In genomic region chr15:34360298-34360697, GRCh38 we compare ENCODE assay signal across 18 cellular contexts. TPM values are rescaled to one million over a fixed set of nuclear protein-coding genes. Genes with fewer than 3 reads are reported as not detected.
DNase-seq lines count a peak whose midpoint lies in the region; ATAC-seq and TF ChIP-seq lines count a peak whose summit lies in the region.
"Had no signal": no experiment of that assay in that cellular context is flagged by ENCODE, and none has a peak within 500 bp of the region (broad histone marks: within the 10 kb centered on the region; RNA-seq: fewer than 3 reads in every experiment).

No MANE protein-coding gene starts in this region.

- peak overlapping the region in 2 of 3 experiments; percentile 63 to 72; a peak in 2 of 7 replicates for H3K27ac Mint-ChIP-seq in H9
- no peak overlapping the region for H3K27ac Mint-ChIP-seq in progenitor cell of endocrine pancreas
- no peak overlapping the region for H3K27ac Mint-ChIP-seq in CD4-positive, alpha-beta T cell
- no peak overlapping the region for H3K27ac Mint-ChIP-seq in activated T-cell treated with anti-CD3 and anti-CD28 coated beads, Interleukin-2, amount 50 U/mL, for 24 hours
- H3K27ac Mint-ChIP-seq: activated T-helper 1 cell treated with anti-CD3 and anti-CD28 coated beads, Interleukin-12 subunit alpha, Interleukin-12 subunit beta, Interleukin-2, Interleukin-4 antibody, amounts not matched to agents 30 ng/mL and 10 ng/mL and 1 ng/mL, durations not matched to agents 14 hours and 24 hours and 36 hours; immature natural killer cell had no signal

- H2AK5ac ChIP-seq in H9 (ENCODE audit: insufficient read length, low read length) = no peak overlapping the region

- peaks cover 5% of the 10 kb centered on the region for H3K79me1 ChIP-seq in H9 (ENCODE audit: insufficient read depth, low read depth, low read length, poor library complexity, severe bottlenecking)

- H2BK20ac ChIP-seq in H9 (ENCODE audit: low read depth, low read length, poor library complexity, severe bottlenecking) = no peak overlapping the region

- no peak overlapping the region for H3K18ac ChIP-seq in H9 (ENCODE audit: insufficient read length, low read depth, low read length)

- CTCF ChIA-PET in CD4-positive, alpha-beta T cell (lab: Charles Lee) = interaction anchor here (0.7 to 1.6 kb wide), 2 partner anchors 8 to 17 kb away, joined by 3 to 4 read pairs; partner anchors contain the start of genes NOP10 and NUTM1

- H4K20me1 ChIP-seq in H9 (ENCODE audit: control insufficient read depth, insufficient read depth, insufficient read length) = no peaks in the 10 kb centered on the region

- no peak overlapping the region for H3K23ac ChIP-seq in H9 (ENCODE audit: insufficient read length, low read depth, low read length)

- no peak overlapping the region for H3K14ac ChIP-seq in H9 (ENCODE audit: insufficient read depth, low read length)

- no peak overlapping the region for H4K8ac ChIP-seq in H9 (replicated peaks; ENCODE audit: insufficient read length, low read depth, low read length)

- H3K4me3 Mint-ChIP-seq in H9 (no peak overlapping the region), progenitor cell of endocrine pancreas (ENCODE audit: low read depth) (no peak overlapping the region)
- H3K4me3 Mint-ChIP-seq in CD4-positive, alpha-beta T cell = no peak overlapping the region
- no peak overlapping the region for H3K4me3 Mint-ChIP-seq in activated T-cell treated with anti-CD3 and anti-CD28 coated beads, Interleukin-2, amount 50 U/mL, for 24 hours
- H3K4me3 Mint-ChIP-seq: activated T-helper 1 cell treated with anti-CD3 and anti-CD28 coated beads, Interleukin-12 subunit alpha, Interleukin-12 subunit beta, Interleukin-2, Interleukin-4 antibody, amounts not matched to agents 30 ng/mL and 10 ng/mL and 1 ng/mL, durations not matched to agents 14 hours and 24 hours and 36 hours; immature natural killer cell had no signal

- H2BK5ac ChIP-seq in H9 (ENCODE audit: insufficient read length, low read length) = no peak overlapping the region

- H3K4me3 ChIP-seq in colonic mucosa = no peak overlapping the region
- H3K4me3 ChIP-seq in aorta (ENCODE audit: low read length in 2 of 2) = no peak overlapping the region
- H3K4me3 ChIP-seq: uterus had no signal

- no peaks in the 10 kb centered on the region for H3K9me3 ChIP-seq in H9 (ENCODE audit: control insufficient read depth, low read depth, low read length)
- H3K9me3 ChIP-seq in colonic mucosa = no peaks in the 10 kb centered on the region
- H3K9me3 ChIP-seq in aorta (ENCODE audit: control insufficient read depth, low read length) = no peaks in the 10 kb centered on the region
- no peaks in the 10 kb centered on the region for H3K9me3 ChIP-seq in CD4-positive, alpha-beta T cell (ENCODE audit: control insufficient read depth, low read length)
- H3K9me3 ChIP-seq: uterus had no signal

- no CpG with 5 or more reads among the region's 1 CpG for WGBS in H9 (ENCODE audit: extremely low coverage, insufficient read length, low lambda C conversion rate)
- 86 to 90% methylated on average over 1 of the region's 1 CpG for WGBS in aorta, 2 donors

- H3K9ac ChIP-seq in H9 (ENCODE audit: extremely low read depth, insufficient read length, low read length) (no peak overlapping the region), colonic mucosa (ENCODE audit: low read depth in 2 of 2, low read length in 2 of 2) (no peak overlapping the region)

- no peak overlapping the region for H4K91ac ChIP-seq in H9 (ENCODE audit: insufficient read length, low read depth, low read length)

- DNase-seq in AG08395 (ENCODE audit: low spot score) (peak; percentile 14), H9 (no peak), colonic mucosa (no peak), myocyte (ENCODE audit: low read depth) (peak; percentile 63), progenitor cell of endocrine pancreas (ENCODE audit: low spot score, unreplicated experiment) (no peak), aorta (no peak)
- no peak for DNase-seq in CD4-positive, alpha-beta T cell
- DNase-seq in activated T-cell treated with anti-CD3 and anti-CD28 coated beads, Interleukin-2, amount 50 U/mL, for 24 hours = no peak
- DNase-seq: activated CD4-positive, alpha-beta T cell treated with anti-CD3 and anti-CD28 coated beads, Interleukin-2, amount 50 U/mL, for 48 hours; cerebellar nuclear complex; immature natural killer cell; NCI-H187 treated with DMSO at 0.1 percent for 48 hours; NCI-H524; nucleus accumbens; uterus had no signal

- intact Hi-C loops in colonic mucosa (cut with DNase I) = loop anchor here (10.0 kb wide), 1 partner anchor 125 kb away; no protein-coding TSS in a partner anchor
- intact Hi-C loops in aorta (cut with DNase I) = loop anchor here (10.0 kb wide), 1 partner anchor 255 kb away; the partner anchor contains the start of genes EMC7 (in 2 of the 2) and PGBD4 (in 2 of the 2)
- intact Hi-C loops in CD4-positive, alpha-beta T cell (cut with DNase I, micrococcal nuclease) = no loop called here

- H3K36me3 ChIP-seq in colonic mucosa (peaks cover 15% of the 10 kb centered on the region), aorta (ENCODE audit: control insufficient read depth in 1 of 2, insufficient read depth in 2 of 2, low read length in 1 of 2) (peaks cover 0 to 6% of the 10 kb centered on the region in 2 donors)
- H3K36me3 ChIP-seq: uterus had no signal

- no peak overlapping the region for H4K5ac ChIP-seq in H9 (ENCODE audit: insufficient read length, low read depth, low read length)

- no peak overlapping the region for H3T11ph ChIP-seq in H9 (ENCODE audit: low read length)

- no peak for ATAC-seq in aorta (ENCODE audit: low FRiP score)
- no peak for ATAC-seq in CD4-positive, alpha-beta T cell (ENCODE audit: poor library complexity)
- ATAC-seq: sciatic nerve had no signal

- no peak overlapping the region for H3K4ac ChIP-seq in H9 (ENCODE audit: low read depth, low read length)

- H3K4me1 Mint-ChIP-seq in H9 = peaks cover 9 to 15% of the 10 kb centered on the region in 2 experiments
- no peaks in the 10 kb centered on the region for H3K4me1 Mint-ChIP-seq in progenitor cell of endocrine pancreas (ENCODE audit: low read depth)
- H3K4me1 Mint-ChIP-seq in CD4-positive, alpha-beta T cell (ENCODE audit: low read depth) = peaks cover 18% of the 10 kb centered on the region
- peaks cover 7% of the 10 kb centered on the region for H3K4me1 Mint-ChIP-seq in activated T-cell treated with anti-CD3 and anti-CD28 coated beads, Interleukin-2, amount 50 U/mL, for 24 hours (ENCODE audit: low read depth)

- no peaks in the 10 kb centered on the region for H3K27me3 ChIP-seq in H9 (ENCODE audit: insufficient read depth, low read length)
- H3K27me3 ChIP-seq in colonic mucosa = no peaks in the 10 kb centered on the region
- H3K27me3 ChIP-seq in aorta (ENCODE audit: control insufficient read depth in 1 of 2, insufficient read depth in 2 of 2, low read length in 1 of 2) = no peaks in the 10 kb centered on the region
- H3K27me3 ChIP-seq in CD4-positive, alpha-beta T cell (ENCODE audit: control insufficient read depth, insufficient read depth, low read length) = no peaks in the 10 kb centered on the region
- H3K27me3 ChIP-seq: uterus had no signal

- no peaks in the 10 kb centered on the region for H3K9me3 Mint-ChIP-seq in H9
- H3K9me3 Mint-ChIP-seq in progenitor cell of endocrine pancreas (ENCODE audit: low read depth) = no peaks in the 10 kb centered on the region
- no peaks in the 10 kb centered on the region for H3K9me3 Mint-ChIP-seq in CD4-positive, alpha-beta T cell
- H3K9me3 Mint-ChIP-seq in activated T-cell treated with anti-CD3 and anti-CD28 coated beads, Interleukin-2, amount 50 U/mL, for 24 hours = no peaks in the 10 kb centered on the region
- H3K9me3 Mint-ChIP-seq: activated T-helper 1 cell treated with anti-CD3 and anti-CD28 coated beads, Interleukin-12 subunit alpha, Interleukin-12 subunit beta, Interleukin-2, Interleukin-4 antibody, amounts not matched to agents 30 ng/mL and 10 ng/mL and 1 ng/mL, durations not matched to agents 14 hours and 24 hours and 36 hours; immature natural killer cell had no signal

- H3K23me2 ChIP-seq in H9 (ENCODE audit: insufficient read length, low read depth, low read length, poor library complexity, severe bottlenecking) = no peaks in the 10 kb centered on the region

- H2AFZ ChIP-seq in H9 (ENCODE audit: low read length) = no peak overlapping the region

- H3K27ac ChIP-seq in H9 (ENCODE audit: insufficient read length, low read depth, low read length) = no peak overlapping the region
- H3K27ac ChIP-seq in colonic mucosa = peak overlapping the region; percentile 15
- no peak overlapping the region for H3K27ac ChIP-seq in aorta (ENCODE audit: low read depth in 1 of 2, low read length in 2 of 2)
- H3K27ac ChIP-seq in CD4-positive, alpha-beta T cell (ENCODE audit: low read depth, low read length) = no peak overlapping the region
- H3K27ac ChIP-seq: uterus had no signal

- no peak overlapping the region for H3K4me2 ChIP-seq in H9 (ENCODE audit: insufficient read depth, insufficient read length, low read length)

- peaks cover 35 to 72% (median 72%) of the 10 kb centered on the region in 3 experiments; a peak in 6 of 7 replicates for H3K36me3 Mint-ChIP-seq in H9 (ENCODE audit: insufficient read depth in 1 of 3, low read depth in 3 of 3)
- peaks cover 12% of the 10 kb centered on the region for H3K36me3 Mint-ChIP-seq in progenitor cell of endocrine pancreas (ENCODE audit: insufficient read depth)
- H3K36me3 Mint-ChIP-seq in CD4-positive, alpha-beta T cell (ENCODE audit: low read depth) = peaks cover 79% of the 10 kb centered on the region
- H3K36me3 Mint-ChIP-seq in activated T-cell treated with anti-CD3 and anti-CD28 coated beads, Interleukin-2, amount 50 U/mL, for 24 hours (ENCODE audit: low read depth) = peaks cover 88% of the 10 kb centered on the region

- H3K4me1 ChIP-seq in H9 (ENCODE audit: insufficient read depth, low read length) (0 out of 2 replicates have a peak, but pooled peaks cover under 1% of the 10 kb centered on the region), colonic mucosa (peaks cover 5% of the 10 kb centered on the region), aorta (ENCODE audit: control insufficient read depth in 1 of 2, insufficient read depth in 2 of 2, low read length in 2 of 2) (no peaks in the 10 kb centered on the region)
- H3K4me1 ChIP-seq: uterus had no signal

- POLR2A ChIA-PET in CD4-positive, alpha-beta T cell (lab: Charles Lee) = no interaction called here

- no peak overlapping the region for H2BK12ac ChIP-seq in H9 (ENCODE audit: insufficient read length, low read depth, low read length)

- TF ChIP-seq CTCF in H9 (conservative IDR thresholded peaks at IDR 0.05) = no peak; the same call in 2 of the 3 replicates
- no peak for TF ChIP-seq CTCF in colonic mucosa (IDR thresholded peaks at IDR 0.05)
- TF ChIP-seq CTCF in progenitor cell of endocrine pancreas (IDR thresholded peaks at IDR 0.05; ENCODE audit: unreplicated experiment) = no peak
- no peak for TF ChIP-seq CTCF in CD4-positive, alpha-beta T cell (IDR thresholded peaks at IDR 0.05)

- no peak overlapping the region for H3K56ac ChIP-seq in H9 (ENCODE audit: insufficient read length, low read depth, low read length)

- H3K27me3 Mint-ChIP-seq in H9 (ENCODE audit: low read depth) (no peaks in the 10 kb centered on the region; the same call in 1 of the 2 replicates), progenitor cell of endocrine pancreas (no peaks in the 10 kb centered on the region)
- no peaks in the 10 kb centered on the region for H3K27me3 Mint-ChIP-seq in CD4-positive, alpha-beta T cell
- H3K27me3 Mint-ChIP-seq in activated T-cell treated with anti-CD3 and anti-CD28 coated beads, Interleukin-2, amount 50 U/mL, for 24 hours = no peaks in the 10 kb centered on the region

- no peak overlapping the region for H2BK15ac ChIP-seq in H9 (ENCODE audit: low read depth, low read length)

- H2BK120ac ChIP-seq in H9 (ENCODE audit: low read depth, low read length, poor library complexity, severe bottlenecking) = no peak overlapping the region

- H3K79me2 ChIP-seq in H9 (ENCODE audit: insufficient read depth, low read length) = peaks cover 3% of the 10 kb centered on the region; the same call in 1 of the 2 replicates

RNA-seq across cellular contexts. Expression of gene LPCAT4, which starts 6.7 kb away (rescaled TPM):
- total RNA-seq in H9 (2021) (62.2 and 71.1 TPM in 2 replicates), colonic mucosa (100 to 1,000 TPM; 174 to 175 TPM), myocyte (63.0 and 70.3 TPM in 2 replicates), progenitor cell of endocrine pancreas (65.7 and 68.2 TPM in 2 replicates), aorta (10 to 100 TPM; 32.1 to 78.6 TPM)
- polyA plus RNA-seq in myocyte (2012) = 49.6 TPM
- 10 to 100 TPM in 1 of 2 donors, 1 to 10 TPM in 1; 7.6 to 37.5 TPM for polyA plus RNA-seq in aorta
- 10 to 100 TPM; 41.0 to 45.2 TPM for total RNA-seq in CD4-positive, alpha-beta T cell

RNA-seq across cellular contexts. Expression of gene NUTM1, which starts 17.2 kb away (rescaled TPM):
- total RNA-seq in H9 (2021) = 0.26 and 0.46 TPM in 2 replicates
- not detected for total RNA-seq in colonic mucosa
- not detected in 2 replicates for total RNA-seq in myocyte
- 0.01 TPM for polyA plus RNA-seq in myocyte (2012)
- not detected in 2 replicates for total RNA-seq in progenitor cell of endocrine pancreas
- not detected for total RNA-seq in aorta
- polyA plus RNA-seq in aorta = not detected
- total RNA-seq in CD4-positive, alpha-beta T cell = not detected
- total RNA-seq: activated T-helper 1 cell treated with anti-CD3 and anti-CD28 coated beads, Interleukin-12 subunit alpha, Interleukin-12 subunit beta, Interleukin-2, Interleukin-4 antibody, amounts not matched to agents 30 ng/mL and 10 ng/mL and 1 ng/mL, durations not matched to agents 14 hours and 24 hours and 36 hours; HT1080; sciatic nerve; uterus had no signal
- polyA plus RNA-seq: immature natural killer cell had no signal

RNA-seq across cellular contexts. Expression of gene NOP10, which starts 17.4 kb away (rescaled TPM):
- total RNA-seq in H9 (2021) = 215 and 235 TPM in 2 replicates
- total RNA-seq in colonic mucosa = 100 to 1,000 TPM; 143 to 184 TPM
- total RNA-seq in myocyte = 142 and 208 TPM in 2 replicates
- polyA plus RNA-seq in myocyte (2012) = 359 TPM
- 134 and 139 TPM in 2 replicates for total RNA-seq in progenitor cell of endocrine pancreas
- 100 to 1,000 TPM in 1 of 2 donors, 10 to 100 TPM in 1; 95.6 to 105 TPM for total RNA-seq in aorta
- polyA plus RNA-seq in aorta = 100 to 1,000 TPM; 167 to 284 TPM
- 10 to 100 TPM; 44.4 to 44.8 TPM for total RNA-seq in CD4-positive, alpha-beta T cell

RNA-seq across cellular contexts. Expression of gene SLC12A6, which starts 22.7 kb away (rescaled TPM):
- 8.4 and 11.1 TPM in 2 replicates for total RNA-seq in H9 (2021)
- total RNA-seq in colonic mucosa = 10 to 100 TPM; 13.8 to 18.8 TPM
- total RNA-seq in myocyte = 17.9 and 18.3 TPM in 2 replicates
- polyA plus RNA-seq in myocyte (2012) = 12.9 TPM
- total RNA-seq in progenitor cell of endocrine pancreas = 28.7 and 30.9 TPM in 2 replicates
- total RNA-seq in aorta = 10 to 100 TPM; 40.5 to 46.0 TPM
- 10 to 100 TPM; 14.8 to 20.0 TPM for polyA plus RNA-seq in aorta
- 10 to 100 TPM; 58.5 to 58.7 TPM for total RNA-seq in CD4-positive, alpha-beta T cell

Comparison
In these comparisons a context has a peak if more than half of its experiments do, and no peak if none do; other contexts are left out.
1. DNase-seq: peak in AG08395 (single experiment) and myocyte (single experiment); none in H9 (single experiment), colonic mucosa (single experiment), progenitor cell of endocrine pancreas (single experiment), aorta (0 of 2), CD4-positive, alpha-beta T cell (0 of 10) and activated T-cell treated with anti-CD3 and anti-CD28 coated beads, Interleukin-2, amount 50 U/mL, for 24 hours (single experiment).
2. H3K27ac Mint-ChIP-seq: peak in H9 (2 of 3); none in progenitor cell of endocrine pancreas (single experiment), CD4-positive, alpha-beta T cell (single experiment) and activated T-cell treated with anti-CD3 and anti-CD28 coated beads, Interleukin-2, amount 50 U/mL, for 24 hours (single experiment).
3. intact Hi-C loops: an anchor here in colonic mucosa (10.0 kb wide) and aorta (10.0 kb wide); none called in CD4-positive, alpha-beta T cell.